ENCODE assay signal across 8 cellular contexts in the genomic region with DNA sequence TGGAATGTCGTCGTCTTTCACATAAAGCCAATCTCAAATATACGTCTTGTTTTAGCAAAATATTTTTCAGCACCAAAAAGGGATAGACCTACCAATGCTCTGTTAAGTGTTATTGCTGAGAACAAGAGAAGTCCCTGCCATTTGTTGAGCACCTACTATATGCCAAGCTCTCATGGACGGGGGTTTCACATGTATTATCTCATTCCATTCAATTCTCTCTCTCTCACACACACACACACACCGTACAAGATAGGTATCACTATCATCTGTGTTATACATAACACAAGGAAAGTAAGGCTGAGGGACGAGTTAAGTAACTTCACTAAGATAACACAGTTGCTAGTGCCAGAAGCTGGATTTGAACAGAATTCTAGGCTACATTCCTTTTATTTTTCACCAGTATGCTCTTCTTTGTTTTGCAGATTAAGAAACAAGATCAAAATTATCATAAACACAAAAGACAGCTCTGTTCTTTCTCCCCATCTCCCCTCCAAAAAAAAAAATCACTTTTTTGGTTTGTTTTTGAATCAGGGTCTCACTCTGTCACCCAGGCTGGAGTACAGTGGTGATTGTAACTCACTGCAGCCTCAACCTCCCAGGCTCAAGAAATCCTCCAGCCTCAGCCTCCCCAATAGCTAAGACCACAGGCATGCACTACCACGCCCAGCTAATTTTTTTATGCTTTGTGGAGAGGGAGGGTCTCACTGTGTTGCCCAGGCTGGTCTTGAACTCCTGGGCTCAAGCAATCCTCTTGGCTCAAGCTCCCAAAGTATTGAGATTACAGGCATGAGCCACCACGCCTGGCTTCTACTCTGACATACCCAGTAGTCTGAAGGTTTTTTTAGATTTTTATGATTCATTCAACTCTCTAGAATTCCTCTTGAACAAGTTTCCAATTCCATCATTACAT. TPM values are rescaled to one million over a fixed set of nuclear protein-coding genes. Genes with fewer than 3 reads are reported as not detected.
A peak's percentile ranks its signal among the peaks of the same experiment; 100 is the strongest.
DNase-seq lines count a peak whose midpoint lies in the region; ATAC-seq and TF ChIP-seq lines count a peak whose summit lies in the region.

No MANE protein-coding gene starts in this region.

- no peak for TF ChIP-seq CTCF in testis (IDR thresholded peaks at IDR 0.05)

- no peaks in the 10 kb centered on the region for H3K27me3 Mint-ChIP-seq in activated T-cell treated with anti-CD3 and anti-CD28 coated beads, Interleukin-2, amount 50 U/mL, for 4 hours (ENCODE audit: low read depth)
- H3K27me3 Mint-ChIP-seq in activated naive CD8-positive, alpha-beta T cell: no peaks in the 10 kb centered on the region
- H3K27me3 Mint-ChIP-seq in immature natural killer cell (ENCODE audit: low read depth in 3 of 3): no peaks in the 10 kb centered on the region

- no peak for DNase-seq in activated T-cell treated with anti-CD3 and anti-CD28 coated beads, Interleukin-2, amount 50 U/mL, for 4 hours
- no peak for DNase-seq in activated T-cell treated with anti-CD3 and anti-CD28 coated beads for 4 hours
- no peak for DNase-seq in immature natural killer cell
- no peak for DNase-seq in testis
- DNase-seq in mesenteric fat pad (ENCODE audit: low spot score): no peak

- H3K4me1 ChIP-seq in testis: peaks cover 10% of the 10 kb centered on the region

- TF ChIP-seq POLR2A in testis (IDR thresholded peaks at IDR 0.05): no peak

- H3K4me1 Mint-ChIP-seq in activated T-cell treated with anti-CD3 and anti-CD28 coated beads, Interleukin-2, amount 50 U/mL, for 4 hours (ENCODE audit: low read depth): peaks cover 33% of the 10 kb centered on the region
- peaks cover 27% of the 10 kb centered on the region for H3K4me1 Mint-ChIP-seq in activated naive CD8-positive, alpha-beta T cell (ENCODE audit: low read depth)
- H3K4me1 Mint-ChIP-seq in immature natural killer cell: peaks cover 48 to 57% of the 10 kb centered on the region in 2 donors

- H3K4me3 ChIP-seq in testis: peak overlapping the region; percentile 48 to 66

- no peak overlapping the region for H3K27ac Mint-ChIP-seq in activated naive CD8-positive, alpha-beta T cell
- peak overlapping the region in 5 of 6 donors; percentile 88 to 96 (median 95) for H3K27ac Mint-ChIP-seq in immature natural killer cell

- ATAC-seq in activated T-cell treated with anti-CD3 and anti-CD28 coated beads, Interleukin-2, amount 50 U/mL, for 4 hours: no peak
- ATAC-seq in HG02870 (IDR thresholded peaks at IDR 0.05; ENCODE audit: unreplicated experiment): no peak
- ATAC-seq in HG02763 (IDR thresholded peaks at IDR 0.05; ENCODE audit: unreplicated experiment): no peak

- H3K27me3 ChIP-seq in testis: no peaks in the 10 kb centered on the region

- no peaks in the 10 kb centered on the region for H3K36me3 ChIP-seq in testis (ENCODE audit: low read depth, missing control alignments)

- peak overlapping the region in 1 of 2 donors; percentile 66 for H3K27ac ChIP-seq in testis

- intact Hi-C loops in testis (cut with DNase I; ENCODE audit: low total_unique reads): no loop called here

- H3K9me3 ChIP-seq in testis: no peaks in the 10 kb centered on the region

- H3K36me3 Mint-ChIP-seq in activated T-cell treated with anti-CD3 and anti-CD28 coated beads, Interleukin-2, amount 50 U/mL, for 4 hours (ENCODE audit: insufficient read depth): no peaks in the 10 kb centered on the region
- no peaks in the 10 kb centered on the region for H3K36me3 Mint-ChIP-seq in activated naive CD8-positive, alpha-beta T cell
- peaks cover 0 to 3% (median 0%) of the 10 kb centered on the region in 3 donors for H3K36me3 Mint-ChIP-seq in immature natural killer cell

- peak overlapping the region; percentile 92 for H3K4me3 Mint-ChIP-seq in activated T-cell treated with anti-CD3 and anti-CD28 coated beads, Interleukin-2, amount 50 U/mL, for 4 hours
- peak overlapping the region; percentile 95 for H3K4me3 Mint-ChIP-seq in activated naive CD8-positive, alpha-beta T cell
- H3K4me3 Mint-ChIP-seq in immature natural killer cell: peak overlapping the region; percentile 94 to 100 (median 99)

- H3K9me3 Mint-ChIP-seq in activated T-cell treated with anti-CD3 and anti-CD28 coated beads, Interleukin-2, amount 50 U/mL, for 4 hours: no peaks in the 10 kb centered on the region
- no peaks in the 10 kb centered on the region for H3K9me3 Mint-ChIP-seq in activated naive CD8-positive, alpha-beta T cell (ENCODE audit: low read depth)
- no peaks in the 10 kb centered on the region for H3K9me3 Mint-ChIP-seq in immature natural killer cell

- 40 to 50% methylated on average over 8 of the region's 8 CpGs for WGBS in testis, 2 donors

RNA-seq across cellular contexts. Expression of a gene that starts 1.0 kb away (rescaled TPM):
- total RNA-seq in activated T-cell treated with anti-CD3 and anti-CD28 coated beads, Interleukin-2, amount 50 U/mL, for 4 hours: 1 to 10 TPM; 2.1 to 2.5 (median 2.3) TPM
- 1 to 10 TPM; 4.2 to 9.9 (median 6.7) TPM for polyA plus RNA-seq in immature natural killer cell
- 10 to 100 TPM; 23.8 to 29.8 TPM for total RNA-seq in testis
- polyA plus RNA-seq in testis (ENCODE audit: insufficient read depth, low read depth, low replicate concordance): 15.8 TPM
- 24.4 TPM for total RNA-seq in mesenteric fat pad
